In genomic region chr5:132424167-132424935, GRCh38 we compare ENCODE assay signal across 13 cellular contexts. TPM values are rescaled to one million over a fixed set of nuclear protein-coding genes. Genes with fewer than 3 reads are reported as not detected.
DNase-seq lines count a peak whose midpoint lies in the region; ATAC-seq and TF ChIP-seq lines count a peak whose summit lies in the region.
"Had no signal": no experiment of that assay in that cellular context is flagged by ENCODE, and none has a peak within 500 bp of the region (broad histone marks: within the 10 kb centered on the region; RNA-seq: fewer than 3 reads in every experiment).

No MANE protein-coding gene starts in this region.

- TF ChIP-seq CTCF in CD14-positive monocyte (IDR thresholded peaks at IDR 0.05) (no peak), HFFc6 (IDR thresholded peaks at IDR 0.05) (no peak), natural killer cell (IDR thresholded peaks at IDR 0.05) (no peak)

- H3K36me3 Mint-ChIP-seq in CD14-positive monocyte (peaks cover 50 to 54% of the 10 kb centered on the region in 2 donors), HFFc6 (ENCODE audit: low read depth) (peaks cover 4% of the 10 kb centered on the region; the same call in 1 of the 2 replicates), natural killer cell (no peaks in the 10 kb centered on the region)
- H3K36me3 Mint-ChIP-seq in activated naive CD8-positive, alpha-beta T cell treated with anti-CD3 and anti-CD28 coated beads, Interleukin-2, amount 50 U/mL, for 24 hours (ENCODE audit: low read depth), result peaks cover 29% of the 10 kb centered on the region

- DNase-seq in CD14-positive monocyte (ENCODE audit: low spot score) (no peak), HFFc6 (no peak), natural killer cell (no peak), NCI-H748 (lab: John Stamatoyannopoulos, UW; ENCODE audit: unreplicated experiment) (no peak), cerebellar nuclear complex (lab: John Stamatoyannopoulos, UW) (no peak)
- DNase-seq in activated naive CD8-positive, alpha-beta T cell treated with anti-CD3 and anti-CD28 coated beads, Interleukin-2, amount 50 U/mL, for 24 hours, result no peak
- DNase-seq in stimulated activated CD4-positive, alpha-beta T cell treated with anti-CD3 and anti-CD28 coated beads, Interleukin-1b, Interleukin-23, amount 100 ng/mL, for 48 hours, result no peak
- no peak for DNase-seq in stimulated activated CD4-positive, alpha-beta T cell treated with anti-CD3 and anti-CD28 coated beads, Interleukin-2, amount 100 ng/mL, for 48 hours
- DNase-seq: activated CD4-positive, alpha-beta T cell treated with anti-CD3 and anti-CD28 coated beads for 48 hours; NCI-H187; nephron progenitor cell; SHP77; stimulated activated CD4-positive, alpha-beta T cell treated with anti-CD3 and anti-CD28 coated beads, Interleukin-4, amount 100 ng/mL, for 1 hour had no signal

- intact Hi-C loops in CD14-positive monocyte (cut with micrococcal nuclease), result no loop called here
- intact Hi-C loops in natural killer cell (cut with micrococcal nuclease), result no loop called here

- H3K27me3 Mint-ChIP-seq in CD14-positive monocyte (ENCODE audit: low read depth in 3 of 3) (peaks cover 0 to 2% (median 0%) of the 10 kb centered on the region in 3 donors), HFFc6 (ENCODE audit: insufficient read depth) (no peaks in the 10 kb centered on the region), natural killer cell (ENCODE audit: low read depth in 2 of 2) (no peaks in the 10 kb centered on the region)
- H3K27me3 Mint-ChIP-seq in activated naive CD8-positive, alpha-beta T cell treated with anti-CD3 and anti-CD28 coated beads, Interleukin-2, amount 50 U/mL, for 24 hours, result no peaks in the 10 kb centered on the region

- H3K9me3 Mint-ChIP-seq in CD14-positive monocyte, result peaks cover 0 to 1% (median 0%) of the 10 kb centered on the region in 7 donors
- H3K9me3 Mint-ChIP-seq in HFFc6, result no peaks in the 10 kb centered on the region
- H3K9me3 Mint-ChIP-seq in activated naive CD8-positive, alpha-beta T cell treated with anti-CD3 and anti-CD28 coated beads, Interleukin-2, amount 50 U/mL, for 24 hours, result no peaks in the 10 kb centered on the region
- H3K9me3 Mint-ChIP-seq in natural killer cell, result no peaks in the 10 kb centered on the region
- H3K9me3 Mint-ChIP-seq: nephron progenitor cell had no signal

- ATAC-seq in activated naive CD8-positive, alpha-beta T cell treated with anti-CD3 and anti-CD28 coated beads, Interleukin-2, amount 50 U/mL, for 24 hours, result no peak
- no peak for ATAC-seq in natural killer cell

- H3K4me3 Mint-ChIP-seq in CD14-positive monocyte (peak overlapping the region; percentile 4 to 59), HFFc6 (no peak overlapping the region), natural killer cell (peak overlapping the region; percentile 79)
- H3K4me3 Mint-ChIP-seq in activated naive CD8-positive, alpha-beta T cell treated with anti-CD3 and anti-CD28 coated beads, Interleukin-2, amount 50 U/mL, for 24 hours, result no peak overlapping the region
- H3K4me3 Mint-ChIP-seq: nephron progenitor cell had no signal

- peak overlapping the region; percentile 95 to 98 (median 98) for H3K27ac Mint-ChIP-seq in CD14-positive monocyte
- peak overlapping the region; percentile 96 for H3K27ac Mint-ChIP-seq in HFFc6
- H3K27ac Mint-ChIP-seq in activated naive CD8-positive, alpha-beta T cell treated with anti-CD3 and anti-CD28 coated beads, Interleukin-2, amount 50 U/mL, for 24 hours, result peak overlapping the region; percentile 94
- peak overlapping the region; percentile 99 to 100 for H3K27ac Mint-ChIP-seq in natural killer cell
- H3K27ac Mint-ChIP-seq: nephron progenitor cell had no signal

- peaks cover 99% of the 10 kb centered on the region for H3K4me1 Mint-ChIP-seq in CD14-positive monocyte
- H3K4me1 Mint-ChIP-seq in HFFc6 (ENCODE audit: low read depth), result peaks cover 92% of the 10 kb centered on the region
- H3K4me1 Mint-ChIP-seq in activated naive CD8-positive, alpha-beta T cell treated with anti-CD3 and anti-CD28 coated beads, Interleukin-2, amount 50 U/mL, for 24 hours, result peaks cover 97% of the 10 kb centered on the region
- H3K4me1 Mint-ChIP-seq in natural killer cell, result peaks cover 95 to 97% of the 10 kb centered on the region in 2 donors

RNA-seq across cellular contexts. Expression of gene SLC22A5, which starts 54.8 kb away (rescaled TPM):
- polyA plus RNA-seq in CD14-positive monocyte, result 1 to 10 TPM; 2.4 to 3.5 TPM
- 1 to 10 TPM; 3.8 to 5.6 (median 4.9) TPM for total RNA-seq in HFFc6 (2021; fragmentation: NEBNext Ultra II Directional; extraction: Animal tissue kit (Norgen Biotek cat#: 25700))
- 1 to 10 TPM; 1.6 to 5.0 (median 3.9) TPM for total RNA-seq in natural killer cell

Comparison
In these comparisons a context has a peak if more than half of its experiments do, and no peak if none do; other contexts are left out.
1. H3K4me3 Mint-ChIP-seq: peak in CD14-positive monocyte (2 of 2) and natural killer cell (single experiment); none in HFFc6 (single experiment) and activated naive CD8-positive, alpha-beta T cell treated with anti-CD3 and anti-CD28 coated beads, Interleukin-2, amount 50 U/mL, for 24 hours (single experiment).
2. Peak in every context shown above with its lines, with median percentiles within 50 percentile points of each other: H3K27ac Mint-ChIP-seq.